ENCODE assay signal across 8 cellular contexts in genomic region chr1:116168277-116169032, GRCh38. TPM values are rescaled to one million over a fixed set of nuclear protein-coding genes. Genes with fewer than 3 reads are reported as not detected.
DNase-seq lines count a peak whose midpoint lies in the region; ATAC-seq, FAIRE-seq and TF ChIP-seq lines count a peak whose summit lies in the region.

No MANE protein-coding gene starts in this region.

- peak overlapping the region; percentile 92 for H3K27ac Mint-ChIP-seq in central memory CD8-positive, alpha-beta T cell (ENCODE audit: low read depth)

- H3K4me3 ChIP-seq in kidney (ENCODE audit: low read length in 2 of 2), result peak overlapping the region; percentile 47 to 74

- H3K4me1 Mint-ChIP-seq in central memory CD8-positive, alpha-beta T cell, result peaks cover 20% of the 10 kb centered on the region

- no peaks in the 10 kb centered on the region for H3K9me3 Mint-ChIP-seq in central memory CD8-positive, alpha-beta T cell

- DNase-seq in Caki2 (ENCODE audit: low read depth) (peak; percentile 26), HuH-7.5 (ENCODE audit: low spot score) (peak; percentile 63), kidney (peak; percentile 94), cortex of kidney (lab: John Stamatoyannopoulos, UW) (no peak)
- DNase-seq in central memory CD8-positive, alpha-beta T cell (ENCODE audit: low spot score in 2 of 2), result peak; percentile 74 to 78
- DNase-seq in stimulated activated CD4-positive, alpha-beta T cell treated with anti-CD3 and anti-CD28 coated beads, Interleukin-15, amount 100 ng/mL, for 24 hours, result peak; percentile 90

- no peaks in the 10 kb centered on the region for H3K9me3 ChIP-seq in kidney (ENCODE audit: control insufficient read depth in 1 of 2, low read length in 2 of 2)

- peak overlapping the region; percentile 61 to 64 for H3K27ac ChIP-seq in kidney (ENCODE audit: low read depth in 2 of 2, low read length in 2 of 2)

- peak; percentile 88 for TF ChIP-seq CTCF in kidney (IDR thresholded peaks at IDR 0.05; ENCODE audit: borderline replicate concordance, extremely low read depth, insufficient read depth)

- FAIRE-seq in kidney (lab: Jason Lieb, UNC), result no peak

- H3K36me3 Mint-ChIP-seq in central memory CD8-positive, alpha-beta T cell (ENCODE audit: insufficient read depth), result peaks cover 6% of the 10 kb centered on the region

- no peaks in the 10 kb centered on the region for H3K27me3 Mint-ChIP-seq in central memory CD8-positive, alpha-beta T cell

- peak overlapping the region; percentile 58 to 77 for H3K9ac ChIP-seq in kidney (ENCODE audit: low read length in 2 of 2)

- H3K4me1 ChIP-seq in kidney (ENCODE audit: control insufficient read depth in 1 of 2, insufficient read depth in 1 of 2, low read depth in 1 of 2, low read length in 2 of 2), result peaks cover 0 to 15% of the 10 kb centered on the region in 2 donors

- intact Hi-C loops in kidney (cut with DNase I), result no loop called here

- peak overlapping the region; percentile 84 for H3K4me3 Mint-ChIP-seq in central memory CD8-positive, alpha-beta T cell

- H3K36me3 ChIP-seq in kidney (ENCODE audit: control insufficient read depth in 1 of 2, insufficient read depth in 2 of 2, low read length in 2 of 2), result no peaks in the 10 kb centered on the region

- in situ Hi-C loops in Caki2 (cut with HindIII; ENCODE audit: low pct_unique_long_range_greater_than_20kb, low sequenced_read_pairs), result no loop called here

- peak; percentile 95 for ATAC-seq in GM21390 (IDR thresholded peaks at IDR 0.05; ENCODE audit: unreplicated experiment)
- ATAC-seq in activated CD4-positive, CD25-positive, alpha-beta regulatory T cell treated with anti-CD3 and anti-CD28 coated beads, Interleukin-2, amount 50 U/mL, for 24 hours, result peak; percentile 98
- peak; percentile 97 for ATAC-seq in central memory CD8-positive, alpha-beta T cell (replicated peaks; ENCODE audit: extremely low read depth, poor library complexity, severe bottlenecking)

RNA-seq across cellular contexts. Expression of gene MAB21L3, which starts 57.3 kb away (rescaled TPM):
- total RNA-seq in Caki2 (2014; rRNA removed; shearing (Covaris generic); ENCODE audit: low replicate concordance), result 1.3 TPM in 1 of 2 replicates, not detected in the other
- total RNA-seq in kidney, result 2.9 TPM
- polyA plus RNA-seq in kidney (ENCODE audit: insufficient read depth, low read depth, low replicate concordance), result 0.24 TPM
